In the genomic region with DNA sequence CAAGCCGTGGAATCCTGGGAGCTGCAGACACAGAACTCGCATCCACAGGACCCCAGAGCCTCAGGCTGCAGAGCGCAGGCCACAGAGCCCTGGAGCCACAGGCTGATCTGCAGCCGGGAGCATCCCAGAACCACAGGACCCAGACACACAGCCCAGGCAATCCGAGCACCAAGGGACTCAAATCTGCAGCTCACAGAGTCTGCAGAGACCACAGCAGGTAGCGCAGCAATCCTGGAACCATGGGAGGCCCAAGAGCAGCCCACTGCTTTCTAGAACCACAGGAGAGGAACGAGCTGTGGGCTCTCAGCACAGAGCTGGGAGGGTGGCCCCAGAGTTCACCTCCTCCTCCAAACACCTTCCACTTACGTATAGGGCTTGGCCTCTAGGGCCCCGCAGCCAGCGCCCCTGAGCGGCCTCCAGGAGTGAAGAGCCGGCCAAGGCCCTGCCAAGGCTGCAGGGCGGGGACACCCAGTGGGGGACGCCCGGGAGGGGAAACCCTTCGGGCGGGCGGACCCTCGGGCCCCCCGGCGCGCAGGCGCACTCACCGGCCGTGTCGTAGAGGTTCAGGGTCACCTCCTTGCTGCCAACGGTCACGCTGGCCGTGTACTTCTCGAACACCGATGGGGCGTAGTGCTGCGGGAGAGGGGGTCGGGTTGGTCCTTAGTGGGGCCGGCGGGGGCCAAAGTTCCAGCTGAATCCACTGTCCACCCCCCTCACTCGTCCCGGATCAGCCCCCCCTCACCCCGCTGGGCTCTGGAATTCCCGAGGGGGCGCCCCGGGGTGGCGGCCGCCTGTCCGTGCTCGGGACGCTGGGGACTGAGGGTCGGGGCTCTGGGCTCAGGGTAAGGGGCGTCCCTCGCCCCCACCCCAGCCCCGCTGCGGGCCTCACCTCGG, we compare ENCODE assay signal across 8 cellular contexts. TPM values are rescaled to one million over a fixed set of nuclear protein-coding genes. Genes with fewer than 3 reads are reported as not detected.
DNase-seq lines count a peak whose midpoint lies in the region; TF ChIP-seq lines count a peak whose summit lies in the region.

No MANE protein-coding gene starts in this region.

- H3K4me1 ChIP-seq in OCI-LY3 (ENCODE audit: low read length): peaks cover 49% of the 10 kb centered on the region
- peaks cover 23 to 30% of the 10 kb centered on the region in 2 donors for H3K4me1 ChIP-seq in ascending aorta
- H3K4me1 ChIP-seq in subcutaneous abdominal adipose tissue (ENCODE audit: control insufficient read depth in 5 of 5, insufficient read depth in 5 of 5, low read length in 5 of 5): peaks cover 5 to 72% (median 65%) of the 10 kb centered on the region in 5 donors

- peaks cover 39% of the 10 kb centered on the region for H3K36me3 ChIP-seq in OCI-LY3 (replicated peaks; ENCODE audit: low read depth, low read length)
- peaks cover 5 to 7% of the 10 kb centered on the region in 2 donors for H3K36me3 ChIP-seq in ascending aorta
- H3K36me3 ChIP-seq in subcutaneous abdominal adipose tissue (ENCODE audit: control insufficient read depth in 5 of 5, insufficient read depth in 5 of 5, low read length in 5 of 5): peaks cover 0 to 14% (median 8%) of the 10 kb centered on the region in 5 donors

- H3K4me3 ChIP-seq in GM08714 (ENCODE audit: low read length) (peak overlapping the region; percentile 74; the same call in 1 of the 2 replicates), OCI-LY3 (ENCODE audit: low read length) (peak overlapping the region; percentile 95), ascending aorta (peak overlapping the region; percentile 57 to 67), subcutaneous abdominal adipose tissue (ENCODE audit: low read depth in 1 of 5, low read length in 5 of 5) (peak overlapping the region in 3 of 5 donors; percentile 50 to 68 (median 60))

- H2AFZ ChIP-seq in OCI-LY3 (ENCODE audit: low read depth, low read length): no peak overlapping the region

- no peaks in the 10 kb centered on the region for H4K20me1 ChIP-seq in OCI-LY3 (ENCODE audit: insufficient read depth, low read length)

- H3K79me2 ChIP-seq in OCI-LY3 (ENCODE audit: low read length): peaks cover 65% of the 10 kb centered on the region

- H3K9me3 ChIP-seq in OCI-LY3 (ENCODE audit: insufficient read depth, low read length): no peaks in the 10 kb centered on the region
- no peaks in the 10 kb centered on the region for H3K9me3 ChIP-seq in ascending aorta
- no peaks in the 10 kb centered on the region for H3K9me3 ChIP-seq in subcutaneous abdominal adipose tissue (ENCODE audit: control insufficient read depth in 5 of 5, low read length in 5 of 5)

- H3K4me2 ChIP-seq in OCI-LY3 (ENCODE audit: low read length): peak overlapping the region; percentile 98

- peak overlapping the region; percentile 98 for H3K27ac ChIP-seq in OCI-LY3 (ENCODE audit: low read length)
- H3K27ac ChIP-seq in ascending aorta: peak overlapping the region; percentile 9 to 12
- no peak overlapping the region for H3K27ac ChIP-seq in subcutaneous abdominal adipose tissue (ENCODE audit: low read depth, low read length)

- DNase-seq in ascending aorta (ENCODE audit: low spot score in 2 of 2) (no peak), kidney tubule cell (ENCODE audit: low spot score) (peak; percentile 52), GF-D8 (lab: John Stamatoyannopoulos, UW) (no peak), globus pallidus (ENCODE audit: low spot score) (no peak), NCI-H2107 (lab: John Stamatoyannopoulos, UW) (no peak)

- H3K9ac ChIP-seq in OCI-LY3 (ENCODE audit: low read length): peak overlapping the region; percentile 99
- H3K9ac ChIP-seq in subcutaneous abdominal adipose tissue (ENCODE audit: low read length in 5 of 5): peak overlapping the region in 1 of 5 donors; percentile 25

- intact Hi-C loops in ascending aorta (cut with DNase I): loop anchor here (10.0 kb wide), 1 partner anchor 432 kb away; the partner anchor contains the start of gene DIABLO

- peak; percentile 23; the same call in 1 of the 2 replicates for TF ChIP-seq CTCF in OCI-LY3 (IDR thresholded peaks at IDR 0.05; ENCODE audit: low read depth, low read length)
- no peak for TF ChIP-seq CTCF in ascending aorta (IDR thresholded peaks at IDR 0.05)

- H3K27me3 ChIP-seq in OCI-LY3 (ENCODE audit: low read depth, low read length) (no peaks in the 10 kb centered on the region), ascending aorta (no peaks in the 10 kb centered on the region), subcutaneous abdominal adipose tissue (ENCODE audit: control insufficient read depth in 5 of 5, insufficient read depth in 4 of 5, low read length in 5 of 5) (no peaks in the 10 kb centered on the region)

RNA-seq across cellular contexts. Expression of gene RHOF, which starts 0.6 kb away (rescaled TPM):
- total RNA-seq in ascending aorta: 1.9 TPM

RNA-seq across cellular contexts. Expression of gene SETD1B, which starts 11.0 kb away (rescaled TPM):
- total RNA-seq in ascending aorta: 22.7 TPM
